16 cellular contexts compared by ENCODE assay signal in the genomic region with DNA sequence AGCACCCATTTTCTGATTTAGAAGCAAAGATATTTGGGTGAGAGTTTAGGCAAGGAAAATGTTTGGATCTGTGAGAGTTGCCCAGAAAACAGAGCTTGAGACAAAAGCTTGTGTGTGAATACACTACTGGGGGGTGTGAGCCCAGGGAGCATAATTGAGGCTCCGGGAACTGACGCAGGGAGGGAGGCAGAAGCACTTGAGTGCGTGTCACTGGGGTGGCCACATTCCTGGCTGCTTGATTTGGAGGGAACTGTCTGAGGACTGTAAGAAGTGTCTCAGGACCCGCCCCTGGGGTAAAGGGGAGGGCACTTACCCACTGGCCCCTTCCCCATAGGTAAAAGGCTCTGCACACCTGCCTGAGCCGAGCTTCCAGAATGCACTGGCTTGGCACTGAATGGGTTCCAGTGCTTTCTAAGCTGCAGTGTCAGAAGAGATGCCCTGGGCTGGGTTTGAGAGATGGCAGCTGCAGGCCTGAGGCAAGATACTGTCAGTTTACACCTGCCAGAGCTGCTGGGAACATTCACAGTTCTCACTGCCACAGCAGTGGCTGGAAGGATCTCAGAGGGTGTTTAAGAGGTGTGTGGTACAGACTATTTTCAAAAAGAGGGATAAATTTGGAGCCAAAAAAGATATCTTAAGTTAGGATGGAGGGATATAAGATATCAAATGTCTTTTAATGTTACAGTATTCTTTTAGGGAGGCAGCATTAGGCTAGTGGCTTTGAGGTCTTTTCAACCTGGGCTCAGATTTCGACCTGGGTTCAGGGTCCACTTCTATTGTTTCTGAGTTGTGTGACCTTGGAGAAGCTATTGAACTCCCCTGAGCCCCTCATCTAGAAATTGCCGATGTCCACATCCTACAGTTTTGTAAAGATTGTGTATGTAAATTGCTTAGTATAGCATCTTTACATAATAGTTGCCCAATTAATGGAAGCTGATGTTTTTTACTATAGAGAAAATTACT. TPM values are rescaled to one million over a fixed set of nuclear protein-coding genes. Genes with fewer than 3 reads are reported as not detected.
DNase-seq lines count a peak whose midpoint lies in the region; ATAC-seq, FAIRE-seq and TF ChIP-seq lines count a peak whose summit lies in the region.
"Had no signal": no experiment of that assay in that cellular context is flagged by ENCODE, and none has a peak within 500 bp of the region (broad histone marks: within the 10 kb centered on the region; RNA-seq: fewer than 3 reads in every experiment).

No MANE protein-coding gene starts in this region.

- in situ Hi-C loops in HepG2 (cut with HindIII; ENCODE audit: extremely low pct_ligation_motif_present, low pct_unique_long_range_greater_than_20kb): no loop called here

- peak; percentile 26 for FAIRE-seq in HepG2 (lab: Jason Lieb, UNC)
- no peak for FAIRE-seq in kidney (lab: Jason Lieb, UNC)
- FAIRE-seq: endothelial cell of umbilical vein, GM12892, keratinocyte had no signal

- peaks cover 1% of the 10 kb centered on the region for H3K9me3 Mint-ChIP-seq in glutamatergic neuron (ENCODE audit: unreplicated experiment)

- H3K36me3 Mint-ChIP-seq in glutamatergic neuron (ENCODE audit: unreplicated experiment): peaks cover 6% of the 10 kb centered on the region

- no peak overlapping the region for H3K9ac ChIP-seq in HepG2 (ENCODE audit: insufficient read depth, low read depth, low read length)
- no peak overlapping the region for H3K9ac ChIP-seq in kidney (ENCODE audit: low read length in 2 of 2)

- H3K27me3 Mint-ChIP-seq in glutamatergic neuron (ENCODE audit: unreplicated experiment): no peaks in the 10 kb centered on the region
- H3K27me3 Mint-ChIP-seq: activated CD4-positive, alpha-beta T cell treated with anti-CD3 and anti-CD28 coated beads for 36 hours had no signal

- intact Hi-C loops in HepG2 (cut with micrococcal nuclease; ENCODE audit: unreplicated experiment) (no loop called here), right lobe of liver (cut with DNase I) (loop anchor here in 1 of 2 donors (10.0 kb wide), 2 partner anchors 115 to 225 kb away; no protein-coding TSS in a partner anchor), kidney (cut with DNase I) (loop anchor here (10.0 kb wide), 1 partner anchor 115 kb away; no protein-coding TSS in a partner anchor)

- CTCF ChIA-PET in HepG2 (lab: Yijun Ruan, JAX; ENCODE audit: low intra/inter-chr PET ratio, low total read pairs): no interaction called here

- no peak for TF ChIP-seq CTCF in HepG2 (CRISPR knock-in tag; IDR thresholded peaks at IDR 0.05)
- TF ChIP-seq CTCF in right lobe of liver (IDR thresholded peaks at IDR 0.05): no peak
- TF ChIP-seq CTCF in glutamatergic neuron (IDR thresholded peaks at IDR 0.05; ENCODE audit: partially characterized antibody, unreplicated experiment): no peak
- no peak for TF ChIP-seq CTCF in kidney (IDR thresholded peaks at IDR 0.05; ENCODE audit: borderline replicate concordance, extremely low read depth, insufficient read depth)

- TF ChIP-seq EP300 in HepG2 (IDR thresholded peaks at IDR 0.05; ENCODE audit: low read depth in 2 of 2, low read length in 2 of 2) (no peak), HepG2 (CRISPR knock-in tag; IDR thresholded peaks at IDR 0.05; ENCODE audit: borderline replicate concordance) (no peak)

- BruUV-seq in HepG2 (replicated peaks; lab: Mats Ljungman, UMichigan): no TSS peak

- H3K9me3 ChIP-seq in HepG2 (ENCODE audit: low read length) (peaks cover 6% of the 10 kb centered on the region; the same call in 1 of the 2 replicates), right lobe of liver (no peaks in the 10 kb centered on the region), kidney (ENCODE audit: control insufficient read depth in 1 of 2, low read length in 2 of 2) (no peaks in the 10 kb centered on the region)
- H3K9me3 ChIP-seq: upper lobe of left lung had no signal

- no peaks in the 10 kb centered on the region for H3K79me2 ChIP-seq in HepG2 (ENCODE audit: insufficient read depth, low read length)

- ATAC-seq in HepG2 (no peak; the same call in 2 of the 3 replicates), right lobe of liver (no peak)

- H3K36me3 ChIP-seq in HepG2 (replicated peaks in 1 of 2; ENCODE audit: control insufficient read depth in 1 of 2, insufficient read depth in 2 of 2, low read length in 2 of 2) (no peaks in the 10 kb centered on the region), right lobe of liver (no peaks in the 10 kb centered on the region), kidney (ENCODE audit: control insufficient read depth in 1 of 2, insufficient read depth in 2 of 2, low read length in 2 of 2) (no peaks in the 10 kb centered on the region)
- H3K36me3 ChIP-seq: upper lobe of left lung had no signal

- TF ChIP-seq RAD21 in HepG2 (CRISPR knock-in tag; IDR thresholded peaks at IDR 0.05): no peak

- H3K4me1 ChIP-seq in HepG2 (ENCODE audit: insufficient read depth, low read length) (peaks cover 27% of the 10 kb centered on the region), right lobe of liver (no peaks in the 10 kb centered on the region), kidney (ENCODE audit: control insufficient read depth in 1 of 2, insufficient read depth in 1 of 2, low read depth in 1 of 2, low read length in 2 of 2) (no peaks in the 10 kb centered on the region)
- H3K4me1 ChIP-seq: upper lobe of left lung had no signal

- peak overlapping the region; percentile 3; the same call in 1 of the 2 replicates for H3K4me2 ChIP-seq in HepG2 (ENCODE audit: low read depth, low read length)

- H3K27me3 ChIP-seq in HepG2 (ENCODE audit: control insufficient read depth in 1 of 2, insufficient read depth in 2 of 2, low read length in 2 of 2): peaks cover 1 to 19% of the 10 kb centered on the region in 2 experiments; a peak in 3 of 5 replicates
- no peaks in the 10 kb centered on the region for H3K27me3 ChIP-seq in right lobe of liver
- H3K27me3 ChIP-seq: upper lobe of left lung had no signal

- TF ChIP-seq POLR2A in HepG2 (IDR thresholded peaks at IDR 0.05; ENCODE audit: insufficient read depth in 1 of 2, low read depth in 2 of 2, low read length in 2 of 2) (no peak), right lobe of liver (IDR thresholded peaks at IDR 0.05) (no peak)

- peak overlapping the region; percentile 28 for H3K27ac Mint-ChIP-seq in glutamatergic neuron (ENCODE audit: unreplicated experiment)

- H3K4me3 ChIP-seq in HepG2 (replicated peaks in 1 of 3; ENCODE audit: insufficient read depth in 1 of 3, low read depth in 2 of 3, low read length in 3 of 3): no peak overlapping the region
- H3K4me3 ChIP-seq in right lobe of liver: no peak overlapping the region
- no peak overlapping the region for H3K4me3 ChIP-seq in kidney (ENCODE audit: low read length in 2 of 2)
- H3K4me3 ChIP-seq: upper lobe of left lung had no signal

- H3K27ac ChIP-seq in HepG2 (ENCODE audit: extremely low read length, insufficient read depth, low read length): no peak overlapping the region
- no peak overlapping the region for H3K27ac ChIP-seq in right lobe of liver
- no peak overlapping the region for H3K27ac ChIP-seq in kidney (ENCODE audit: low read depth in 2 of 2, low read length in 2 of 2)
- H3K27ac ChIP-seq: upper lobe of left lung had no signal

- POLR2A ChIA-PET in HepG2 (lab: Yijun Ruan, JAX): interaction anchor here (2.8 kb wide), 1 partner anchor 124 kb away, joined by 12 read pairs; no protein-coding TSS in a partner anchor

- H4K20me1 ChIP-seq in HepG2 (ENCODE audit: insufficient read depth, low read length): no peaks in the 10 kb centered on the region

- DNase-seq in HepG2 (ENCODE audit: low spot score): no peak
- DNase-seq in right lobe of liver: no peak
- peak; percentile 18 for DNase-seq in RPMI8226
- no peak for DNase-seq in glutamatergic neuron
- DNase-seq in kidney: no peak
- DNase-seq in activated effector memory CD4-positive, alpha-beta T cell treated with anti-CD3 and anti-CD28 coated beads, Interleukin-2, amount 50 U/mL, for 16 hours: no peak
- DNase-seq in NCI-H2029 treated with DMSO at 0.1 percent for 48 hours (lab: John Stamatoyannopoulos, UW): no peak
- DNase-seq in OCI-M2 (lab: John Stamatoyannopoulos, UW; ENCODE audit: unreplicated experiment): no peak
- DNase-seq: activated CD4-positive, alpha-beta T cell treated with anti-CD3 and anti-CD28 coated beads for 36 hours; activated gamma-delta T cell treated with Interleukin-2 at 50 U/mL for 16 hours; NCI-H226; retina had no signal

- no peaks in the 10 kb centered on the region for H3K4me1 Mint-ChIP-seq in glutamatergic neuron (ENCODE audit: low read depth, unreplicated experiment)

- H3K4me3 Mint-ChIP-seq in glutamatergic neuron (ENCODE audit: unreplicated experiment): peak overlapping the region; percentile 27
- H3K4me3 Mint-ChIP-seq: activated CD4-positive, alpha-beta T cell treated with anti-CD3 and anti-CD28 coated beads for 36 hours had no signal

- no peak overlapping the region for H2AFZ ChIP-seq in HepG2 (ENCODE audit: low read length)

- 40% methylated on average over 6 of the region's 7 CpGs for WGBS in HepG2 (ENCODE audit: low lambda C conversion rate)
- WGBS in right lobe of liver (ENCODE audit: insufficient coverage, low coverage, low lambda C conversion rate, missing lambda C conversion rate): 37% methylated on average over 2 of the region's 7 CpGs

RNA-seq across cellular contexts. Expression of a gene that starts 6.9 kb away (rescaled TPM):
- total RNA-seq in HepG2 (2016; rRNA removed; fragmentation: Illumina TruSeq; extraction: Trizol): 33.6 and 37.7 TPM in 2 replicates
- 39.3 and 46.4 TPM in 2 replicates for total RNA-seq in HepG2 (2016; cell fraction: cytosol; rRNA removed; fragmentation: Illumina TruSeq; extraction: Trizol; ENCODE audit: low read depth)
- total RNA-seq in HepG2 (2016; cell fraction: insoluble cytoplasmic fraction; rRNA removed; fragmentation: Illumina TruSeq; extraction: Trizol): 34.0 and 36.8 TPM in 2 replicates
- 31.0 and 33.3 TPM in 2 replicates for total RNA-seq in HepG2 (2016; cell fraction: membrane; rRNA removed; fragmentation: Illumina TruSeq; extraction: Trizol)
- total RNA-seq in HepG2 (2016; cell fraction: nucleus; rRNA removed; fragmentation: Illumina TruSeq; extraction: Trizol): 34.2 and 45.0 TPM in 2 replicates
- polyA plus RNA-seq in HepG2 (2011; rRNA removed): 20.5 and 21.4 TPM in 2 replicates
- 16.3 and 20.0 TPM in 2 replicates for polyA plus RNA-seq in HepG2 (2011; cell fraction: cytosol; rRNA removed)
- polyA plus RNA-seq in HepG2 (2011; cell fraction: nucleus; rRNA removed): 17.9 and 18.8 TPM in 2 replicates
- polyA plus RNA-seq in HepG2 (2012): 19.2 and 20.2 TPM in 2 replicates
- polyA plus RNA-seq in HepG2 (2016; cell fraction: cytosol; fragmentation: Illumina TruSeq; extraction: Trizol; ENCODE audit: low read depth): 3.9 and 4.4 TPM in 2 replicates
- 23.0 and 24.7 TPM in 2 replicates for polyA plus RNA-seq in HepG2 (2016; cell fraction: insoluble cytoplasmic fraction; fragmentation: Illumina TruSeq; extraction: Trizol; ENCODE audit: low read depth)
- 10.7 and 11.7 TPM in 2 replicates for polyA plus RNA-seq in HepG2 (2016; cell fraction: membrane; fragmentation: Illumina TruSeq; extraction: Trizol; ENCODE audit: low read depth)
- polyA plus RNA-seq in HepG2 (2016; cell fraction: nucleus; fragmentation: Illumina TruSeq; extraction: Trizol; ENCODE audit: insufficient read depth, low read depth): 36.0 and 41.1 TPM in 2 replicates
- polyA minus RNA-seq in HepG2 (2011; rRNA and poly(A)+ RNA removed; ENCODE audit: low replicate concordance): 27.3 and 38.7 TPM in 2 replicates
- polyA minus RNA-seq in HepG2 (2011; cell fraction: cytosol; rRNA and poly(A)+ RNA removed): 16.9 and 17.5 TPM in 2 replicates
- polyA minus RNA-seq in HepG2 (2011; cell fraction: nucleus; rRNA and poly(A)+ RNA removed): 29.2 and 37.3 TPM in 2 replicates
- total RNA-seq in right lobe of liver: 10 to 100 TPM; 29.1 to 46.6 (median 33.7) TPM
- 11.7 TPM for total RNA-seq in glutamatergic neuron (ENCODE audit: unreplicated experiment)
- total RNA-seq in kidney: 39.1 TPM
- polyA plus RNA-seq in kidney (ENCODE audit: insufficient read depth, low read depth, low replicate concordance): 14.0 TPM
